In genomic region chr13:36862002-36862706, GRCh38 we compare ENCODE assay signal across 24 cellular contexts. TPM values are rescaled to one million over a fixed set of nuclear protein-coding genes. Genes with fewer than 3 reads are reported as not detected.
A peak's percentile ranks its signal among the peaks of the same experiment; 100 is the strongest.
DNase-seq lines count a peak whose midpoint lies in the region; ATAC-seq, FAIRE-seq and TF ChIP-seq lines count a peak whose summit lies in the region.
"Had no signal": no experiment of that assay in that cellular context is flagged by ENCODE, and none has a peak within 500 bp of the region (broad histone marks: within the 10 kb centered on the region; RNA-seq: fewer than 3 reads in every experiment).

No MANE protein-coding gene starts in this region.

- no peak overlapping the region for H3K4me3 ChIP-seq in Caco-2 (ENCODE audit: low read depth, low read length)
- no peak overlapping the region for H3K4me3 ChIP-seq in astrocyte (ENCODE audit: insufficient read depth, low read depth, low read length)
- no peak overlapping the region for H3K4me3 ChIP-seq in pancreas
- H3K4me3 ChIP-seq: esophagus squamous epithelium, lower lobe of right lung, sigmoid colon, tibial artery had no signal

- BruUV-seq in Caco-2 (replicated peaks; lab: Mats Ljungman, UMichigan) = no TSS peak

- H3K27me3 Mint-ChIP-seq in Caco-2 (ENCODE audit: insufficient read depth, unreplicated experiment) = no peaks in the 10 kb centered on the region
- H3K27me3 Mint-ChIP-seq in HFFc6 (ENCODE audit: insufficient read depth) = no peaks in the 10 kb centered on the region; the same call in 1 of the 2 replicates
- peaks cover 5% of the 10 kb centered on the region for H3K27me3 Mint-ChIP-seq in astrocyte (ENCODE audit: low read depth, unreplicated experiment)

- TF ChIP-seq CTCF in Caco-2 (IDR thresholded peaks at IDR 0.05; ENCODE audit: insufficient read depth in 1 of 2, low read depth in 1 of 2, low read length in 1 of 2, severe bottlenecking in 1 of 2, unreplicated experiment in 1 of 2) = no peak
- no peak for TF ChIP-seq CTCF in HFFc6 (IDR thresholded peaks at IDR 0.05)
- no peak for TF ChIP-seq CTCF in astrocyte (IDR thresholded peaks at IDR 0.05; ENCODE audit: insufficient read depth, low read depth, low read length)
- no peak for TF ChIP-seq CTCF in pancreas (IDR thresholded peaks at IDR 0.05)

- POLR2A ChIA-PET in Caco-2 (lab: Charles Lee) = no interaction called here

- 67 to 72% methylated on average over 6 of the region's 6 CpGs for WGBS in pancreas, 2 donors

- intact Hi-C loops in Caco-2 (cut with micrococcal nuclease; ENCODE audit: unreplicated experiment) = no loop called here
- intact Hi-C loops in pancreas (cut with DNase I) = no loop called here

- H3K9me3 ChIP-seq in Caco-2 = no peaks in the 10 kb centered on the region
- H3K9me3 ChIP-seq in astrocyte (ENCODE audit: insufficient read depth, low read depth, low read length) = no peaks in the 10 kb centered on the region
- no peaks in the 10 kb centered on the region for H3K9me3 ChIP-seq in pancreas
- H3K9me3 ChIP-seq: esophagus squamous epithelium, lower lobe of right lung, sigmoid colon, tibial artery had no signal

- ATAC-seq in HG03095 (IDR thresholded peaks at IDR 0.05; ENCODE audit: unreplicated experiment) (no peak), pancreas (no peak), GM18873 (IDR thresholded peaks at IDR 0.05; ENCODE audit: low FRiP score, unreplicated experiment) (no peak)
- ATAC-seq: lower lobe of right lung; stimulated activated naive B cell treated with anti-CD40 and anti-IgM and Interleukin-4, amounts not matched to agents 10 μg/mL and 1 μg/mL and 100 μg/mL, for 72 hours; T-helper 17 cell had no signal

- H3K27ac ChIP-seq in astrocyte (ENCODE audit: low read depth, low read length) (no peak overlapping the region), pancreas (no peak overlapping the region)
- H3K27ac ChIP-seq: lower lobe of right lung, tibial artery had no signal

- no peak overlapping the region for H2AFZ ChIP-seq in astrocyte (ENCODE audit: low read depth, low read length)

- no peak for DNase-seq in Caco-2
- DNase-seq in HFFc6 = no peak
- DNase-seq in astrocyte (ENCODE audit: low read depth) = peak; percentile 9
- peak; percentile 27 for DNase-seq in kidney tubule cell (ENCODE audit: low spot score)
- DNase-seq in NCI-H345 (lab: John Stamatoyannopoulos, UW) = no peak
- no peak for DNase-seq in pancreas
- DNase-seq: activated CD4-positive, CD25-positive, alpha-beta regulatory T cell; activated naive CD8-positive, alpha-beta T cell treated with anti-CD3 and anti-CD28 coated beads for 36 hours; central memory CD4-positive, alpha-beta T cell; esophagus squamous epithelium; GOT3; immature natural killer cell; Kasumi-1; lower lobe of right lung; NCI-H2107; NCI-H526; occipital lobe; SIG-M5; sigmoid colon; stimulated activated naive B cell treated with anti-CD40 and anti-IgM and Interleukin-4, amounts not matched to agents 10 μg/mL and 1 μg/mL and 100 μg/mL, for 72 hours; T-helper 17 cell; tibial artery had no signal

- H3K27me3 ChIP-seq in Caco-2 (replicated peaks; ENCODE audit: control insufficient read depth, insufficient read depth, low read length) (no peaks in the 10 kb centered on the region), astrocyte (ENCODE audit: insufficient read depth, low read length) (no peaks in the 10 kb centered on the region), pancreas (no peaks in the 10 kb centered on the region)
- H3K27me3 ChIP-seq: esophagus squamous epithelium, sigmoid colon, tibial artery had no signal

- H3K4me3 Mint-ChIP-seq in Caco-2 (ENCODE audit: unreplicated experiment) (no peak overlapping the region), HFFc6 (no peak overlapping the region), astrocyte (ENCODE audit: unreplicated experiment) (no peak overlapping the region)
- H3K4me3 Mint-ChIP-seq: activated naive CD8-positive, alpha-beta T cell treated with anti-CD3 and anti-CD28 coated beads for 36 hours; immature natural killer cell; stimulated activated naive B cell treated with anti-CD40 and anti-IgM and Interleukin-4, amounts not matched to agents 10 μg/mL and 1 μg/mL and 100 μg/mL, for 72 hours; T-helper 17 cell had no signal

- H3K4me1 Mint-ChIP-seq in Caco-2 (ENCODE audit: low read depth, unreplicated experiment) (no peaks in the 10 kb centered on the region), HFFc6 (ENCODE audit: low read depth) (peaks cover 14% of the 10 kb centered on the region), astrocyte (ENCODE audit: low read depth, unreplicated experiment) (peaks cover 4% of the 10 kb centered on the region)
- H3K4me1 Mint-ChIP-seq: immature natural killer cell had no signal

- H3K79me2 ChIP-seq in astrocyte (ENCODE audit: insufficient read depth, low read length) = no peaks in the 10 kb centered on the region

- H3K27ac Mint-ChIP-seq in Caco-2 (ENCODE audit: unreplicated experiment) = peak overlapping the region; percentile 39
- peak overlapping the region; percentile 48 for H3K27ac Mint-ChIP-seq in HFFc6
- H3K27ac Mint-ChIP-seq in astrocyte (ENCODE audit: unreplicated experiment) = no peak overlapping the region
- H3K27ac Mint-ChIP-seq: activated naive CD8-positive, alpha-beta T cell treated with anti-CD3 and anti-CD28 coated beads for 36 hours; immature natural killer cell; stimulated activated naive B cell treated with anti-CD40 and anti-IgM and Interleukin-4, amounts not matched to agents 10 μg/mL and 1 μg/mL and 100 μg/mL, for 72 hours; T-helper 17 cell had no signal

- H3K36me3 Mint-ChIP-seq in Caco-2 (ENCODE audit: insufficient read depth, unreplicated experiment) (no peaks in the 10 kb centered on the region), HFFc6 (ENCODE audit: low read depth) (peaks cover 21% of the 10 kb centered on the region), astrocyte (ENCODE audit: low read depth, unreplicated experiment) (peaks cover 16% of the 10 kb centered on the region)
- H3K36me3 Mint-ChIP-seq: activated naive CD8-positive, alpha-beta T cell treated with anti-CD3 and anti-CD28 coated beads for 36 hours; immature natural killer cell; stimulated activated naive B cell treated with anti-CD40 and anti-IgM and Interleukin-4, amounts not matched to agents 10 μg/mL and 1 μg/mL and 100 μg/mL, for 72 hours had no signal

- FAIRE-seq in astrocyte (lab: Jason Lieb, UNC) (no peak), pancreas (lab: Jason Lieb, UNC) (no peak)

- H3K4me2 ChIP-seq in astrocyte (ENCODE audit: low read length) = no peak overlapping the region

- CTCF ChIA-PET in Caco-2 (lab: Charles Lee) = no interaction called here

- H3K4me1 ChIP-seq in Caco-2 (peaks cover 8% of the 10 kb centered on the region), astrocyte (ENCODE audit: insufficient read depth, low read length) (no peaks in the 10 kb centered on the region), pancreas (no peaks in the 10 kb centered on the region)
- H3K4me1 ChIP-seq: lower lobe of right lung, tibial artery had no signal

- H4K20me1 ChIP-seq in astrocyte (ENCODE audit: insufficient read depth, low read length) = no peaks in the 10 kb centered on the region

- no peak overlapping the region for H3K9ac ChIP-seq in astrocyte (ENCODE audit: low read length)

- H3K9me3 Mint-ChIP-seq in Caco-2 (ENCODE audit: unreplicated experiment) = no peaks in the 10 kb centered on the region
- no peaks in the 10 kb centered on the region for H3K9me3 Mint-ChIP-seq in HFFc6
- no peaks in the 10 kb centered on the region for H3K9me3 Mint-ChIP-seq in astrocyte (ENCODE audit: unreplicated experiment)
- H3K9me3 Mint-ChIP-seq: activated naive CD8-positive, alpha-beta T cell treated with anti-CD3 and anti-CD28 coated beads for 36 hours; immature natural killer cell; stimulated activated naive B cell treated with anti-CD40 and anti-IgM and Interleukin-4, amounts not matched to agents 10 μg/mL and 1 μg/mL and 100 μg/mL, for 72 hours had no signal

- H3K36me3 ChIP-seq in Caco-2 (ENCODE audit: control insufficient read depth, insufficient read depth, low read length) (no peaks in the 10 kb centered on the region), astrocyte (ENCODE audit: insufficient read depth, low read length) (no peaks in the 10 kb centered on the region), pancreas (no peaks in the 10 kb centered on the region)

RNA-seq across cellular contexts. Expression of gene RFXAP, which starts 43.1 kb away (rescaled TPM):
- 8.7 and 11.5 TPM in 2 replicates for total RNA-seq in Caco-2 (2022)
- total RNA-seq in HFFc6 (2021; fragmentation: NEBNext Ultra II Directional; extraction: Animal tissue kit (Norgen Biotek cat#: 25700)) = 1 to 10 TPM; 3.4 to 4.6 (median 3.9) TPM
- total RNA-seq in astrocyte = 5.5 and 5.9 TPM in 2 replicates
- 1 to 10 TPM; 2.0 to 3.1 (median 2.3) TPM for total RNA-seq in pancreas
- 1 to 10 TPM; 1.8 to 4.1 TPM for polyA plus RNA-seq in pancreas

RNA-seq across cellular contexts. Expression of gene SMAD9, which starts 57.9 kb away (rescaled TPM):
- total RNA-seq in Caco-2 (2022) (1.2 TPM in 2 replicates), astrocyte (2.8 and 2.9 TPM in 2 replicates), pancreas (1 to 10 TPM in 3 of 6 donors, under 1 TPM in 3; 0.32 to 1.6 (median 1.0) TPM)
- total RNA-seq in HFFc6 (2021; fragmentation: NEBNext Ultra II Directional; extraction: Animal tissue kit (Norgen Biotek cat#: 25700)) = 10 to 100 TPM; 10.7 to 22.5 (median 17.9) TPM
- 1 to 10 TPM in 1 of 2 donors, under 1 TPM in 1; 0.68 to 1.3 TPM for polyA plus RNA-seq in pancreas
- total RNA-seq: T-helper 17 cell had no signal

Comparison
In these comparisons a context has a peak if more than half of its experiments do, and no peak if none do; other contexts are left out.
1. DNase-seq: peak in astrocyte (single experiment) and kidney tubule cell (single experiment); none in Caco-2 (0 of 2), HFFc6 (single experiment), NCI-H345 (single experiment) and pancreas (0 of 6).